In the genomic region with DNA sequence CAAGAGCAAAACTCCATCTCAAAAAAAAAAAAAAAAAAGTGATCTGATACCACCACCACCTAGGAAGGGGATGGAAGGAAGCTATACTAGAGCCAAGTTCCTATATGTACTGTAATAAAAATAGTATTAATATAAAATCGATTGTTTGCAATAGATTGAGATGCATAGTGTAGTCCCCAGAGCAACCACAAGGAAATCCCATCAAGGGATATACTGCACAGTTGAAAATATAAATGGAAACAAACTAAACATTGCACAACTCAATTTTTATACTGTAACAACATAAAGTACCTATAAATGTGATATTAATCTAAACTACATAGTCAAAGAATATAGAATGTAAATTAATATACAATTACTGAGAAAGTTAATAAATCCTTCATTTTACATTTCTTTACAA, we compare ENCODE assay signal across 24 cellular contexts. TPM values are rescaled to one million over a fixed set of nuclear protein-coding genes. Genes with fewer than 3 reads are reported as not detected.
A peak's percentile ranks its signal among the peaks of the same experiment; 100 is the strongest.
DNase-seq lines count a peak whose midpoint lies in the region; ATAC-seq and TF ChIP-seq lines count a peak whose summit lies in the region.
"Had no signal": no experiment of that assay in that cellular context is flagged by ENCODE, and none has a peak within 500 bp of the region (broad histone marks: within the 10 kb centered on the region; RNA-seq: fewer than 3 reads in every experiment).

No MANE protein-coding gene starts in this region.

- H3K4me1 ChIP-seq in SK-N-SH (ENCODE audit: control insufficient read depth in 1 of 2, insufficient read depth in 2 of 2, low read depth in 1 of 2, low read length in 1 of 2) (no peaks in the 10 kb centered on the region), PC-3 (ENCODE audit: insufficient read depth, low read length) (no peaks in the 10 kb centered on the region), transverse colon (peaks cover 0 to 8% (median 0%) of the 10 kb centered on the region in 4 donors), prostate gland (replicated peaks) (no peaks in the 10 kb centered on the region)

- TF ChIP-seq EP300 in SK-N-SH (IDR thresholded peaks at IDR 0.05; ENCODE audit: borderline replicate concordance in 1 of 2, low read depth in 1 of 2, low read length in 1 of 2) (no peak), transverse colon (IDR thresholded peaks at IDR 0.05; ENCODE audit: low read depth) (no peak)

- intact Hi-C loops in PC-3 (cut with micrococcal nuclease): no loop called here
- intact Hi-C loops in transverse colon (cut with DNase I; ENCODE audit: low total_unique reads): no loop called here
- intact Hi-C loops in prostate gland (cut with DNase I): no loop called here

- POLR2A ChIA-PET in SK-N-SH (lab: Yijun Ruan, JAX) (no interaction called here), PC-3 (lab: Charles Lee; ENCODE audit: unreplicated experiment) (no interaction called here)

- H3K27me3 ChIP-seq in SK-N-SH (ENCODE audit: insufficient read depth) (no peaks in the 10 kb centered on the region), PC-3 (ENCODE audit: low read length) (no peaks in the 10 kb centered on the region), transverse colon (no peaks in the 10 kb centered on the region), prostate gland (replicated peaks; ENCODE audit: insufficient read depth) (no peaks in the 10 kb centered on the region)

- no peak for TF ChIP-seq POLR2A in transverse colon (IDR thresholded peaks at IDR 0.05)
- no peak for TF ChIP-seq POLR2A in prostate gland (IDR thresholded peaks at IDR 0.05)

- no peaks in the 10 kb centered on the region for H3K9me2 ChIP-seq in SK-N-SH
- no peaks in the 10 kb centered on the region for H3K9me2 ChIP-seq in PC-3 (replicated peaks; ENCODE audit: low read length)

- TF ChIP-seq RAD21 in SK-N-SH (IDR thresholded peaks at IDR 0.05; ENCODE audit: low read length): no peak

- peaks cover 52 to 60% of the 10 kb centered on the region in 2 experiments for H3K36me3 ChIP-seq in SK-N-SH (replicated peaks in 1 of 2; ENCODE audit: control insufficient read depth in 1 of 2, insufficient read depth in 2 of 2, low read length in 1 of 2)
- peaks cover 49% of the 10 kb centered on the region for H3K36me3 ChIP-seq in PC-3 (ENCODE audit: low read depth, low read length)
- H3K36me3 ChIP-seq in transverse colon: peaks cover 0 to 53% (median 25%) of the 10 kb centered on the region in 4 donors
- H3K36me3 ChIP-seq in prostate gland: peaks cover 0 to 11% of the 10 kb centered on the region in 2 donors

- H3K4me3 ChIP-seq in SK-N-SH (ENCODE audit: low read depth in 2 of 2, low read length in 1 of 2) (no peak overlapping the region), PC-3 (ENCODE audit: low read length) (no peak overlapping the region), fibroblast of pulmonary artery (replicated peaks; ENCODE audit: low read depth, low read length) (no peak overlapping the region), transverse colon (no peak overlapping the region), prostate gland (no peak overlapping the region)

- H3K79me2 ChIP-seq in SK-N-SH (ENCODE audit: insufficient read depth) (no peaks in the 10 kb centered on the region), PC-3 (ENCODE audit: low read length) (no peaks in the 10 kb centered on the region)

- ATAC-seq in SK-N-SH treated with all-trans-retinoic acid at 6 μM for 48 hours (no peak), PC-3 (peak; percentile 46), GM21786 (IDR thresholded peaks at IDR 0.05; ENCODE audit: unreplicated experiment) (no peak)
- ATAC-seq: T-cell had no signal

- no peak overlapping the region for H3K4me2 ChIP-seq in SK-N-SH
- no peak overlapping the region for H3K4me2 ChIP-seq in PC-3 (ENCODE audit: low read length)

- H3K4me3 Mint-ChIP-seq in osteocyte (ENCODE audit: unreplicated experiment): no peak overlapping the region
- H3K4me3 Mint-ChIP-seq: activated naive CD4-positive, alpha-beta T cell treated with anti-CD3 and anti-CD28 coated beads for 36 hours; CD8-positive, alpha-beta memory T cell; T-cell had no signal

- no peak overlapping the region for H3K9ac ChIP-seq in SK-N-SH
- no peak overlapping the region for H3K9ac ChIP-seq in PC-3 (ENCODE audit: low read length)

- in situ Hi-C loops in transverse colon (cut with MboI; ENCODE audit: low pct_ligation_motif_present in 1 of 4, low pct_unique_long_range_greater_than_20kb in 1 of 4, low sequenced_read_pairs in 3 of 4): no loop called here

- H2AFZ ChIP-seq in SK-N-SH (ENCODE audit: low read depth) (no peak overlapping the region), PC-3 (ENCODE audit: low read length) (no peak overlapping the region)

- H3K27ac Mint-ChIP-seq in osteocyte (ENCODE audit: unreplicated experiment): no peak overlapping the region
- H3K27ac Mint-ChIP-seq: activated naive CD4-positive, alpha-beta T cell treated with anti-CD3 and anti-CD28 coated beads for 36 hours had no signal

- H3K9me3 Mint-ChIP-seq in osteocyte (ENCODE audit: unreplicated experiment): no peaks in the 10 kb centered on the region
- H3K9me3 Mint-ChIP-seq: activated naive CD4-positive, alpha-beta T cell treated with anti-CD3 and anti-CD28 coated beads for 36 hours; CD8-positive, alpha-beta memory T cell; T-cell had no signal

- no peaks in the 10 kb centered on the region for H3K27me3 Mint-ChIP-seq in osteocyte (ENCODE audit: unreplicated experiment)
- H3K27me3 Mint-ChIP-seq: CD8-positive, alpha-beta memory T cell; T-cell had no signal

- peaks cover 14% of the 10 kb centered on the region for H3F3A ChIP-seq in SK-N-SH (replicated peaks; ENCODE audit: insufficient read depth)
- H3F3A ChIP-seq in PC-3 (ENCODE audit: low read length, unreplicated experiment): no peaks in the 10 kb centered on the region

- H3K4me1 Mint-ChIP-seq in osteocyte (ENCODE audit: unreplicated experiment): no peaks in the 10 kb centered on the region

- H3K36me3 Mint-ChIP-seq in osteocyte (ENCODE audit: unreplicated experiment): peaks cover 51% of the 10 kb centered on the region

- H3K9me3 ChIP-seq in SK-N-SH (no peaks in the 10 kb centered on the region), PC-3 (ENCODE audit: low read length) (no peaks in the 10 kb centered on the region), transverse colon (no peaks in the 10 kb centered on the region), prostate gland (no peaks in the 10 kb centered on the region)

- 87% methylated on average over 1 of the region's 1 CpG for WGBS in SK-N-SH (ENCODE audit: low lambda C conversion rate)
- WGBS in transverse colon (ENCODE audit: low coverage in 1 of 2), 2 donors: 73 to 79% methylated on average over 1 of the region's 1 CpG
- WGBS in prostate gland: 90% methylated on average over 1 of the region's 1 CpG

- CTCF ChIA-PET in SK-N-SH (lab: Yijun Ruan, JAX) (interaction anchor here (0.6 to 1.1 kb wide), 2 partner anchors 16 to 387 kb away, joined by 3 to 4 read pairs; no protein-coding TSS in a partner anchor), PC-3 (lab: Charles Lee) (no interaction called here)

- H3K27ac ChIP-seq in SK-N-SH (ENCODE audit: low read depth in 2 of 2, low read length in 1 of 2) (no peak overlapping the region), PC-3 (ENCODE audit: low read length) (no peak overlapping the region), transverse colon (no peak overlapping the region), prostate gland (no peak overlapping the region)
- H3K27ac ChIP-seq: 22Rv1, epithelial cell of prostate, VCaP had no signal

- no TSS peak for BruUV-seq in PC-3 (replicated peaks; lab: Mats Ljungman, UMichigan)

- TF ChIP-seq CTCF in SK-N-SH (IDR thresholded peaks at IDR 0.05) (peak; percentile 31; the same call in 1 of the 2 replicates), PC-3 (conservative IDR thresholded peaks at IDR 0.05; ENCODE audit: low read depth, low read length) (no peak), fibroblast of pulmonary artery (IDR thresholded peaks at IDR 0.05; ENCODE audit: low read length, missing control alignments) (peak; percentile 32), transverse colon (IDR thresholded peaks at IDR 0.05) (peak in 3 of 5 experiments; percentile 19 to 33 (median 28)), osteocyte (IDR thresholded peaks at IDR 0.05) (no peak), prostate gland (IDR thresholded peaks at IDR 0.05) (no peak)

- H4K20me1 ChIP-seq in SK-N-SH (ENCODE audit: insufficient read depth): no peaks in the 10 kb centered on the region
- no peaks in the 10 kb centered on the region for H4K20me1 ChIP-seq in PC-3 (ENCODE audit: low read length)

- DNase-seq in SK-N-SH (no peak), PC-3 (no peak), fibroblast of pulmonary artery (ENCODE audit: low read depth) (no peak), transverse colon (no peak), osteocyte (ENCODE audit: extremely low spot score, unreplicated experiment) (no peak), prostate gland (ENCODE audit: low spot score) (no peak)
- DNase-seq: activated naive CD4-positive, alpha-beta T cell treated with anti-CD3 and anti-CD28 coated beads for 36 hours; activated T-cell treated with anti-CD3 and anti-CD28 coated beads, Interleukin-2, amount 50 U/mL, for 1 hour; aorta; CD8-positive, alpha-beta memory T cell; cortex of kidney; DMS79; H7; NCI-H1048; NCI-H2029 treated with DMSO at 0.1 percent for 48 hours; NCI-H510A; posterior cingulate gyrus; stimulated activated CD4-positive, alpha-beta T cell treated with anti-CD3 and anti-CD28 coated beads, Interleukin-4, amount 100 ng/mL, for 4 hours; T-cell had no signal

TF ChIP-seq in SK-N-SH, 30 proteins besides CTCF, POLR2A, EP300 and RAD21 (continues in another document):
- no peak for TF ChIP-seq RFX5 (IDR thresholded peaks at IDR 0.05; ENCODE audit: low read length)

TF ChIP-seq in SK-N-SH treated with all-trans-retinoic acid at 6 μM for 48 hours, 23 proteins besides CTCF, POLR2A, EP300 and RAD21 (continues in another document):
- no peak for TF ChIP-seq ZNF70 (CRISPR knock-in tag; IDR thresholded peaks at IDR 0.05)
- no peak for TF ChIP-seq ZFP30 (CRISPR knock-in tag; IDR thresholded peaks at IDR 0.05)
- no peak for TF ChIP-seq ZNF8 (CRISPR knock-in tag; IDR thresholded peaks at IDR 0.05)
- TF ChIP-seq, protein P1, sequence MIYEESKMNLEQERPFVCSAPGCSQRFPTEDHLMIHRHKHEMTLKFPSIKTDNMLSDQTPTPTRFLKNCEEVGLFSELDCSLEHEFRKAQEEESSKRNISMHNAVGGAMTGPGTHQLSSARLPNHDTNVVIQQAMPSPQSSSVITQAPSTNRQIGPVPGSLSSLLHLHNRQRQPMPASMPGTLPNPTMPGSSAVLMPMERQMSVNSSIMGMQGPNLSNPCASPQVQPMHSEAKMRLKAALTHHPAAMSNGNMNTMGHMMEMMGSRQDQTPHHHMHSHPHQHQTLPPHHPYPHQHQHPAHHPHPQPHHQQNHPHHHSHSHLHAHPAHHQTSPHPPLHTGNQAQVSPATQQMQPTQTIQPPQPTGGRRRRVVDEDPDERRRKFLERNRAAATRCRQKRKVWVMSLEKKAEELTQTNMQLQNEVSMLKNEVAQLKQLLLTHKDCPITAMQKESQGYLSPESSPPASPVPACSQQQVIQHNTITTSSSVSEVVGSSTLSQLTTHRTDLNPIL (CRISPR knock-in tag; IDR thresholded peaks at IDR 0.05; ENCODE audit: low read depth): no peak
- TF ChIP-seq ISL1 (CRISPR knock-in tag; IDR thresholded peaks at IDR 0.05): no peak

RNA-seq across cellular contexts. Expression of a gene that starts 20.9 kb away (rescaled TPM):
- 39.2 and 39.6 TPM in 2 replicates for polyA plus RNA-seq in SK-N-SH (2012; rRNA removed)
- polyA plus RNA-seq in SK-N-SH (2012; cell fraction: cytosol; rRNA removed): 51.7 and 60.5 TPM in 2 replicates
- polyA plus RNA-seq in SK-N-SH (2012; cell fraction: nucleus; rRNA removed): 14.9 and 31.1 TPM in 2 replicates
- total RNA-seq in PC-3 (2014; rRNA removed) (110 and 113 TPM in 2 replicates), transverse colon (10 to 100 TPM in 3 of 4 donors, 1 to 10 TPM in 1; 7.4 to 28.1 (median 20.2) TPM), osteocyte (49.0 and 49.6 TPM in 2 replicates), prostate gland (10 to 100 TPM; 16.7 to 37.1 TPM)

Comparison
In these comparisons a context has a peak if more than half of its experiments do, and no peak if none do; other contexts are left out.
1. CTCF ChIP-seq: peak in SK-N-SH (single experiment), fibroblast of pulmonary artery (single experiment) and transverse colon (3 of 5); none in PC-3 (single experiment), osteocyte (single experiment) and prostate gland (0 of 4).